8 cellular contexts compared by ENCODE assay signal in genomic region chr3:127672429-127673190, GRCh38. TPM values are rescaled to one million over a fixed set of nuclear protein-coding genes. Genes with fewer than 3 reads are reported as not detected.
DNase-seq lines count a peak whose midpoint lies in the region; ATAC-seq and TF ChIP-seq lines count a peak whose summit lies in the region.

ABTB1 (plus strand) TSS chr3:127672952; CDS start chr3:127673026, 74 bp downstream.

- H3K27me3 ChIP-seq in Caco-2 (replicated peaks; ENCODE audit: control insufficient read depth, insufficient read depth, low read length) (no peaks in the 10 kb centered on the region), Peyer's patch (no peaks in the 10 kb centered on the region), fibroblast of lung (ENCODE audit: control insufficient read depth, insufficient read depth, low read length) (no peaks in the 10 kb centered on the region)

- POLR2A ChIA-PET in Caco-2 (lab: Charles Lee) = no interaction called here

- H2AFZ ChIP-seq in fibroblast of lung (ENCODE audit: low read length) = peak within 1 kb of the TSS; percentile 81

- peak; percentile 79 to 81 for TF ChIP-seq POLR2A in Peyer's patch (IDR thresholded peaks at IDR 0.05)

- DNase-seq in Caco-2 = peak; percentile 82 to 86
- DNase-seq in Peyer's patch = peak; percentile 91 to 95 (median 93)
- peak; percentile 82 for DNase-seq in activated T-helper 1 cell treated with Interleukin-2 at 50 U/mL for 16 hours (ENCODE audit: low read depth)
- peak; percentile 65 to 69 for DNase-seq in fibroblast of lung (ENCODE audit: low read depth in 2 of 2)
- DNase-seq in natural killer cell = peak; percentile 81
- DNase-seq in stimulated activated naive CD4-positive, alpha-beta T cell treated with Interleukin-2 at 50 U/mL for 16 hours (lab: John Stamatoyannopoulos, UW) = peak; percentile 88

- H3K9me3 Mint-ChIP-seq in Caco-2 (ENCODE audit: unreplicated experiment) (no peaks in the 10 kb centered on the region), IgD-negative memory B cell (no peaks in the 10 kb centered on the region), natural killer cell (no peaks in the 10 kb centered on the region)

- ATAC-seq in GM21423 (IDR thresholded peaks at IDR 0.05; ENCODE audit: unreplicated experiment) = peak; percentile 78
- ATAC-seq in natural killer cell = peak; percentile 87 to 95 (median 88)

- TF ChIP-seq CTCF in Caco-2 (IDR thresholded peaks at IDR 0.05; ENCODE audit: insufficient read depth in 1 of 2, low read depth in 1 of 2, low read length in 1 of 2, severe bottlenecking in 1 of 2, unreplicated experiment in 1 of 2) (no peak), Peyer's patch (IDR thresholded peaks at IDR 0.05) (no peak), fibroblast of lung (conservative IDR thresholded peaks at IDR 0.05 in 1 of 2, IDR thresholded peaks at IDR 0.05 in 1 of 2; ENCODE audit: low read depth in 1 of 2, low read length in 2 of 2) (no peak), natural killer cell (IDR thresholded peaks at IDR 0.05) (no peak)

- intact Hi-C loops in Caco-2 (cut with micrococcal nuclease; ENCODE audit: unreplicated experiment) (loop anchor here (10.0 kb wide), 1 partner anchor 78 kb away; the partner anchor contains the start of genes MCM2 and TPRA1), natural killer cell (cut with micrococcal nuclease) (loop anchor here (2.0 kb wide), 1 partner anchor 82 kb away; the partner anchor contains the start of gene TPRA1)

- TSS peak; percentile 73 for BruUV-seq in Caco-2 (replicated peaks; lab: Mats Ljungman, UMichigan)

- H3K79me2 ChIP-seq in fibroblast of lung (ENCODE audit: control insufficient read depth, insufficient read depth, low read length) = no peaks in the 10 kb centered on the region

- H3K4me2 ChIP-seq in fibroblast of lung (ENCODE audit: extremely low read depth, insufficient read depth, low read length) = peak within 1 kb of the TSS; percentile 88

- CTCF ChIA-PET in Caco-2 (lab: Charles Lee) = interaction anchor here (0.6 kb wide), 1 partner anchor 124 kb away, joined by 3 read pairs; no protein-coding TSS in a partner anchor

- H4K20me1 ChIP-seq in fibroblast of lung (ENCODE audit: control insufficient read depth, extremely low read depth, insufficient read depth, low read length) = no peaks in the 10 kb centered on the region

- H3K27me3 Mint-ChIP-seq in Caco-2 (ENCODE audit: insufficient read depth, unreplicated experiment) = no peaks in the 10 kb centered on the region
- H3K27me3 Mint-ChIP-seq in IgD-negative memory B cell = no peaks in the 10 kb centered on the region
- H3K27me3 Mint-ChIP-seq in natural killer cell (ENCODE audit: low read depth in 2 of 2) = no peaks in the 10 kb centered on the region

- peak within 1 kb of the TSS; percentile 87 to 96 (median 92) for H3K27ac ChIP-seq in Peyer's patch
- H3K27ac ChIP-seq in fibroblast of lung (ENCODE audit: insufficient read depth, low read length) = peak within 1 kb of the TSS; percentile 89

- H3K4me3 ChIP-seq in Caco-2 (ENCODE audit: low read depth, low read length) (peak within 1 kb of the TSS; percentile 85), Peyer's patch (peak within 1 kb of the TSS; percentile 89 to 99 (median 95)), fibroblast of lung (replicated peaks in 1 of 4; ENCODE audit: control extremely low read depth in 1 of 4, insufficient read depth in 1 of 4, low read depth in 3 of 4, low read length in 4 of 4) (peak within 1 kb of the TSS; percentile 47 to 71 (median 70))

- H3K4me3 Mint-ChIP-seq in Caco-2 (ENCODE audit: unreplicated experiment) = peak within 1 kb of the TSS; percentile 77
- peak within 1 kb of the TSS; percentile 87 to 97 (median 92) for H3K4me3 Mint-ChIP-seq in IgD-negative memory B cell
- peak within 1 kb of the TSS; percentile 92 for H3K4me3 Mint-ChIP-seq in natural killer cell

- peak within 1 kb of the TSS; percentile 90 for H3K9ac ChIP-seq in fibroblast of lung (ENCODE audit: insufficient read depth, low read length)

- H3K36me3 ChIP-seq in Caco-2 (ENCODE audit: control insufficient read depth, insufficient read depth, low read length) (no peaks in the 10 kb centered on the region), Peyer's patch (peaks cover 0 to 17% (median 0%) of the 10 kb centered on the region in 3 donors), fibroblast of lung (ENCODE audit: control insufficient read depth, insufficient read depth, low read length) (peaks cover 2% of the 10 kb centered on the region)

- H3K9me3 ChIP-seq in Caco-2 = no peaks in the 10 kb centered on the region
- H3K9me3 ChIP-seq in Peyer's patch = no peaks in the 10 kb centered on the region
- H3K9me3 ChIP-seq in fibroblast of lung (ENCODE audit: control insufficient read depth, insufficient read depth, low read depth, low read length) = no peaks in the 10 kb centered on the region

- H3K36me3 Mint-ChIP-seq in Caco-2 (ENCODE audit: insufficient read depth, unreplicated experiment) (peaks cover 21% of the 10 kb centered on the region), IgD-negative memory B cell (peaks cover 6% of the 10 kb centered on the region), natural killer cell (no peaks in the 10 kb centered on the region)

- H3K27ac Mint-ChIP-seq in Caco-2 (ENCODE audit: unreplicated experiment) (peak within 1 kb of the TSS; percentile 90), IgD-negative memory B cell (peak within 1 kb of the TSS; percentile 89 to 96 (median 93)), natural killer cell (peak within 1 kb of the TSS; percentile 89 to 96)

- H3K4me1 Mint-ChIP-seq in Caco-2 (ENCODE audit: low read depth, unreplicated experiment) (peaks cover 8% of the 10 kb centered on the region), IgD-negative memory B cell (peaks cover 0 to 17% (median 14%) of the 10 kb centered on the region in 3 donors), natural killer cell (peaks cover 22 to 38% of the 10 kb centered on the region in 2 donors)

- H3K4me1 ChIP-seq in Caco-2 (peaks cover 7% of the 10 kb centered on the region; the same call in 1 of the 2 replicates), Peyer's patch (peaks cover 0 to 20% (median 7%) of the 10 kb centered on the region in 4 donors), fibroblast of lung (ENCODE audit: control insufficient read depth, extremely low read depth, insufficient read depth, low read length) (no peaks in the 10 kb centered on the region)

RNA-seq across cellular contexts. Expression of gene ABTB1, which starts in this region (rescaled TPM):
- total RNA-seq in Caco-2 (2022) = 6.2 TPM in 2 replicates
- 76.5 TPM for polyA plus RNA-seq in IgD-negative memory B cell
- 10 to 100 TPM; 38.5 to 80.0 (median 57.1) TPM for total RNA-seq in Peyer's patch
- total RNA-seq in fibroblast of lung = 8.2 and 15.5 TPM in 2 replicates
- 7.9 and 11.8 TPM in 2 replicates for polyA plus RNA-seq in fibroblast of lung
- polyA plus RNA-seq in fibroblast of lung (2012) = 10.2 and 12.5 TPM in 2 replicates
- 16.0 and 39.9 TPM in 2 replicates for polyA minus RNA-seq in fibroblast of lung (ENCODE audit: low replicate concordance)
- 100 to 1,000 TPM in 2 of 3 donors, 10 to 100 TPM in 1; 98.8 to 127 (median 107) TPM for total RNA-seq in natural killer cell

Comparison
In these comparisons a context has a peak if more than half of its experiments do, and no peak if none do; other contexts are left out.
1. Peak in every context shown above with its lines: DNase-seq, ATAC-seq, H3K4me3 ChIP-seq and H3K27ac ChIP-seq.